11 cellular contexts compared by ENCODE assay signal in genomic region chr12:50212071-50212467, GRCh38. TPM values are rescaled to one million over a fixed set of nuclear protein-coding genes. Genes with fewer than 3 reads are reported as not detected.
DNase-seq lines count a peak whose midpoint lies in the region; FAIRE-seq and TF ChIP-seq lines count a peak whose summit lies in the region.
"Had no signal": no experiment of that assay in that cellular context is flagged by ENCODE, and none has a peak within 500 bp of the region (broad histone marks: within the 10 kb centered on the region; RNA-seq: fewer than 3 reads in every experiment).

No MANE protein-coding gene starts in this region.

- peaks cover 34% of the 10 kb centered on the region for H4K20me1 ChIP-seq in smooth muscle cell (ENCODE audit: low read depth)

- peak overlapping the region; percentile 43 for H3K9ac ChIP-seq in smooth muscle cell (ENCODE audit: low read depth)

- peaks cover 0 to 11% (median 0%) of the 10 kb centered on the region in 4 donors for H3K36me3 ChIP-seq in esophagus muscularis mucosa
- no peaks in the 10 kb centered on the region for H3K36me3 ChIP-seq in smooth muscle cell (ENCODE audit: low read depth)

- no peak for TF ChIP-seq POLR2A in esophagus muscularis mucosa (IDR thresholded peaks at IDR 0.05; ENCODE audit: low read depth)

- no peak for FAIRE-seq in GM19239 (lab: Jason Lieb, UNC)
- FAIRE-seq: RCC 7860 had no signal

- peaks cover 8% of the 10 kb centered on the region for H3F3A ChIP-seq in smooth muscle cell (ENCODE audit: low read depth)

- peak overlapping the region; percentile 40 for H3K4me2 ChIP-seq in smooth muscle cell

- H3K4me1 Mint-ChIP-seq in activated CD4-positive, alpha-beta T cell treated with anti-CD3 and anti-CD28 coated beads, Interleukin-2, amount 10 ng/mL, durations not matched to agents 24 days and 14 days, result peaks cover 36% of the 10 kb centered on the region

- H3K9me3 ChIP-seq in esophagus muscularis mucosa (no peaks in the 10 kb centered on the region), smooth muscle cell (replicated peaks; ENCODE audit: low read depth) (no peaks in the 10 kb centered on the region)

- peaks cover 99% of the 10 kb centered on the region for H3K79me2 ChIP-seq in smooth muscle cell (ENCODE audit: low read depth)

- peaks cover 25% of the 10 kb centered on the region for H3K36me3 Mint-ChIP-seq in activated CD4-positive, alpha-beta T cell treated with anti-CD3 and anti-CD28 coated beads, Interleukin-2, amount 10 ng/mL, durations not matched to agents 24 days and 14 days (ENCODE audit: low read depth)

- H3K27me3 Mint-ChIP-seq in activated CD4-positive, alpha-beta T cell treated with anti-CD3 and anti-CD28 coated beads, Interleukin-2, amount 10 ng/mL, durations not matched to agents 24 days and 14 days, result no peaks in the 10 kb centered on the region
- H3K27me3 Mint-ChIP-seq: progenitor cell of endocrine pancreas had no signal

- WGBS in esophagus muscularis mucosa, result 77% methylated on average over 2 of the region's 2 CpGs
- 65% methylated on average over 2 of the region's 2 CpGs for WGBS in smooth muscle cell (ENCODE audit: low lambda C conversion rate)

- intact Hi-C loops in activated CD4-positive, alpha-beta T cell treated with anti-CD3 and anti-CD28 coated beads, Interleukin-2, amount 10 ng/mL, durations not matched to agents 24 days and 14 days (cut with micrococcal nuclease), result no loop called here
- intact Hi-C loops in esophagus muscularis mucosa (cut with DNase I), result no loop called here

- no peak overlapping the region for H3K4me3 ChIP-seq in esophagus muscularis mucosa
- H3K4me3 ChIP-seq in smooth muscle cell, result no peak overlapping the region

- TF ChIP-seq EP300 in esophagus muscularis mucosa (IDR thresholded peaks at IDR 0.05), result no peak

- peak overlapping the region; percentile 83 for H3K27ac Mint-ChIP-seq in activated CD4-positive, alpha-beta T cell treated with anti-CD3 and anti-CD28 coated beads, Interleukin-2, amount 10 ng/mL, durations not matched to agents 24 days and 14 days

- peaks cover 0 to 40% (median 25%) of the 10 kb centered on the region in 4 donors for H3K4me1 ChIP-seq in esophagus muscularis mucosa
- H3K4me1 ChIP-seq in smooth muscle cell (ENCODE audit: low read depth), result peaks cover 7% of the 10 kb centered on the region

- H3K27ac ChIP-seq in VCaP (peak overlapping the region; percentile 14), esophagus muscularis mucosa (replicated peaks in 1 of 4) (peak overlapping the region; percentile 35 to 54 (median 38)), smooth muscle cell (ENCODE audit: low read depth) (peak overlapping the region; percentile 60)

- TF ChIP-seq CTCF in VCaP (conservative IDR thresholded peaks at IDR 0.05) (no peak), esophagus muscularis mucosa (IDR thresholded peaks at IDR 0.05) (no peak), smooth muscle cell (IDR thresholded peaks at IDR 0.05; ENCODE audit: borderline replicate concordance, insufficient read depth, poor library complexity, severe bottlenecking) (no peak)

- no peak overlapping the region for H2AFZ ChIP-seq in smooth muscle cell (ENCODE audit: low read depth)

- peak overlapping the region; percentile 56 for H3K4me3 Mint-ChIP-seq in activated CD4-positive, alpha-beta T cell treated with anti-CD3 and anti-CD28 coated beads, Interleukin-2, amount 10 ng/mL, durations not matched to agents 24 days and 14 days

- no peaks in the 10 kb centered on the region for H3K27me3 ChIP-seq in esophagus muscularis mucosa
- H3K27me3 ChIP-seq in smooth muscle cell (ENCODE audit: low read depth), result no peaks in the 10 kb centered on the region

- DNase-seq in activated CD4-positive, alpha-beta T cell treated with anti-CD3 and anti-CD28 coated beads, Interleukin-2, amount 10 ng/mL, durations not matched to agents 24 days and 14 days, result no peak
- no peak for DNase-seq in activated CD4-positive, alpha-beta T cell treated with anti-CD3 and anti-CD28 coated beads for 48 hours
- DNase-seq in esophagus muscularis mucosa (ENCODE audit: extremely low spot score) (no peak), smooth muscle cell (lab: John Stamatoyannopoulos, UW; ENCODE audit: unreplicated experiment) (no peak), GM19239 (ENCODE audit: insufficient read length, low spot score) (no peak)
- no peak for DNase-seq in stimulated activated CD8-positive, alpha-beta memory T cell treated with anti-CD3 and anti-CD28 coated beads, Interleukin-4, amount 100 ng/mL, for 48 hours
- DNase-seq in activated effector memory CD4-positive, alpha-beta T cell treated with Interleukin-2 at 50 U/mL for 16 hours, result no peak
- DNase-seq: NCI-H1694 treated with DMSO at 0.1 percent for 48 hours had no signal

- no peaks in the 10 kb centered on the region for H3K9me3 Mint-ChIP-seq in activated CD4-positive, alpha-beta T cell treated with anti-CD3 and anti-CD28 coated beads, Interleukin-2, amount 10 ng/mL, durations not matched to agents 24 days and 14 days

RNA-seq across cellular contexts. Expression of gene CERS5, which starts 44.9 kb away (rescaled TPM):
- total RNA-seq in activated CD4-positive, alpha-beta T cell treated with anti-CD3 and anti-CD28 coated beads, Interleukin-2, amount 10 ng/mL, durations not matched to agents 24 days and 14 days, result 62.6 and 66.5 TPM in 2 replicates
- 10 to 100 TPM; 23.0 to 33.6 (median 27.5) TPM for total RNA-seq in esophagus muscularis mucosa
- 53.5 and 58.1 TPM in 2 replicates for total RNA-seq in smooth muscle cell
- 95.7 and 102 TPM in 2 replicates for polyA plus RNA-seq in smooth muscle cell
